Comparison of ENCODE assay signal across 18 cellular contexts in the genomic region with DNA sequence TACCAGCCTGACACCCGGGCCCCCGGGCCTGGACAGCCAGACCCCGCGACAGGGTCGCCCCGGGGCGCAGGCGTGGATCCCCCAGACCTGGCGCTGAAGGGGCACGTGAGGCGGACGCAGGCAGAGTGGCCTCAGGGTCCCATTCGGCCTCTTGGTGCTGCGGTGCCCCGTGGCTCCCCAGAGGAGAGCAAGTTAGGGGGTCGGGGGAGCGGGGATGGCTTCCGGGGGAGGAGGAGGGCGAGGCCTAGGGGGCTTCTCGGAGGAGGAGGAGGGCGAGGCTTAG. TPM values are rescaled to one million over a fixed set of nuclear protein-coding genes. Genes with fewer than 3 reads are reported as not detected.
"Had no signal": no experiment of that assay in that cellular context is flagged by ENCODE, and none has a peak within 500 bp of the region (broad histone marks: within the 10 kb centered on the region; RNA-seq: fewer than 3 reads in every experiment).

No MANE protein-coding gene starts in this region.

RNA-seq across cellular contexts. Expression of a gene that starts 30.5 kb away (rescaled TPM):
- total RNA-seq: activated naive CD4-positive, alpha-beta T cell treated with anti-CD3 and anti-CD28 coated beads for 36 hours; activated naive CD4-positive, alpha-beta T cell treated with anti-CD3 and anti-CD28 coated beads, Interleukin-2, amount 50 U/mL, for 72 hours; activated naive CD8-positive, alpha-beta T cell treated with anti-CD3 and anti-CD28 coated beads for 36 hours; activated naive CD8-positive, alpha-beta T cell treated with anti-CD3 and anti-CD28 coated beads, Interleukin-2, amount 10 ng/mL, durations not matched to agents 7 days and 5 days; activated T-cell treated with anti-CD3 and anti-CD28 coated beads, Interleukin-2, amount 50 U/mL, for 4 hours; activated T-cell treated with anti-CD3 and anti-CD28 coated beads, Interleukin-2, amount 50 U/mL, for 72 hours; activated T-helper 1 cell treated with anti-CD3 and anti-CD28 coated beads, Interleukin-12 subunit alpha, Interleukin-12 subunit beta, Interleukin-2, Interleukin-4 antibody, amounts not matched to agents 30 ng/mL and 10 ng/mL and 1 ng/mL, durations not matched to agents 14 hours and 24 hours and 36 hours; activated T-helper 17 cell treated with anti-CD3 and anti-CD28 coated beads, Interleukin-2, amount 50 U/mL, for 72 hours; activated T-helper 2 cell treated with anti-CD3 and anti-CD28 coated beads, Interferon-gamma antibody, Interleukin-2, Interleukin-4, amounts not matched to agents 10 μg/mL and 5 μg/mL and 100 μg/mL, durations not matched to agents 14 hours and 24 hours and 36 hours; adrenal gland; aorta; ascending aorta; astrocyte; body of pancreas; breast epithelium; bronchial epithelial cell; cardiac muscle cell; cerebellum had no signal
